Comparison of ENCODE assay signal across 15 cellular contexts in genomic region chr5:180540050-180540694, GRCh38.
DNase-seq lines count a peak whose midpoint lies in the region; ATAC-seq, FAIRE-seq and TF ChIP-seq lines count a peak whose summit lies in the region.
"Had no signal": no experiment of that assay in that cellular context is flagged by ENCODE, and none has a peak within 500 bp of the region (broad histone marks: within the 10 kb centered on the region; RNA-seq: fewer than 3 reads in every experiment).

No MANE protein-coding gene starts in this region.

- CTCF ChIA-PET in HEK293T (lab: Yijun Ruan, JAX): no interaction called here

- peak; percentile 74 for ATAC-seq in HG02840 (IDR thresholded peaks at IDR 0.05; ENCODE audit: low FRiP score, unreplicated experiment)
- ATAC-seq in HG03558 (IDR thresholded peaks at IDR 0.05; ENCODE audit: extremely low read depth, unreplicated experiment): peak; percentile 91
- ATAC-seq: HCT116 had no signal

- peak; percentile 62 for FAIRE-seq in GM19239 (lab: Jason Lieb, UNC)

- POLR2A ChIA-PET in HEK293T (lab: Yijun Ruan, JAX): no interaction called here

- no peak for TF ChIP-seq CTCF in GM12865 (IDR thresholded peaks at IDR 0.05; ENCODE audit: insufficient read depth, low read depth, low read length, missing control alignments)

- H3K4me3 ChIP-seq in GM12865 (ENCODE audit: low read depth, low read length): no peak overlapping the region
- H3K4me3 ChIP-seq: SK-N-MC, vagina had no signal

- DNase-seq in GM12865 (ENCODE audit: low read depth) (peak; percentile 68), GM19239 (ENCODE audit: insufficient read length, low spot score) (no peak), HEK293T (ENCODE audit: extremely low spot score) (no peak), NCI-H2081 treated with DMSO at 0.1 percent for 48 hours (lab: John Stamatoyannopoulos, UW) (no peak), NCI-H226 (no peak)
- DNase-seq in stimulated activated naive CD4-positive, alpha-beta T cell treated with Interleukin-2 at 50 U/mL for 16 hours (lab: John Stamatoyannopoulos, UW): no peak
- DNase-seq: activated CD4-positive, alpha-beta T cell treated with anti-CD3 and anti-CD28 coated beads, Interleukin-2, amount 50 U/mL, for 1 hour; mesendoderm; NCI-H748 treated with DMSO at 0.1 percent for 48 hours; retina had no signal

TF ChIP-seq in HEK293T, 16 proteins besides CTCF, POLR2A, EP300 and RAD21:
- TF ChIP-seq ELF4 (IDR thresholded peaks at IDR 0.05) (no peak), TARDBP (IDR thresholded peaks at IDR 0.05) (no peak), NFRKB (IDR thresholded peaks at IDR 0.05) (no peak), ZNF384 (IDR thresholded peaks at IDR 0.05) (no peak), ARNT (IDR thresholded peaks at IDR 0.05) (no peak), PKNOX1 (IDR thresholded peaks at IDR 0.05) (no peak), FOXK2 (IDR thresholded peaks at IDR 0.05) (no peak), CTBP1 (IDR thresholded peaks at IDR 0.05; ENCODE audit: borderline replicate concordance) (no peak), SUZ12 (IDR thresholded peaks at IDR 0.05) (no peak), FOXM1 (IDR thresholded peaks at IDR 0.05; ENCODE audit: borderline replicate concordance) (no peak), L3MBTL2 (conservative IDR thresholded peaks at IDR 0.05) (no peak), LEF1 (IDR thresholded peaks at IDR 0.05; ENCODE audit: borderline replicate concordance) (no peak), SP1 (IDR thresholded peaks at IDR 0.05) (no peak)
